Comparison of ENCODE assay signal across 8 cellular contexts in genomic region chr12:52980773-52981423, GRCh38. TPM values are rescaled to one million over a fixed set of nuclear protein-coding genes. Genes with fewer than 3 reads are reported as not detected.
DNase-seq lines count a peak whose midpoint lies in the region; ATAC-seq, FAIRE-seq and TF ChIP-seq lines count a peak whose summit lies in the region.

No MANE protein-coding gene starts in this region.

- no peaks in the 10 kb centered on the region for H3K36me3 ChIP-seq in lower lobe of right lung

- no peak overlapping the region for H3K27ac ChIP-seq in dorsolateral prefrontal cortex
- H3K27ac ChIP-seq in lower lobe of right lung: no peak overlapping the region

- no peaks in the 10 kb centered on the region for H3K9me3 ChIP-seq in lower lobe of right lung

- DNase-seq in HS-27A (ENCODE audit: low read depth) (peak; percentile 86), NCI-H82 treated with DMSO at 0.1 percent for 48 hours (lab: John Stamatoyannopoulos, UW; ENCODE audit: unreplicated experiment) (peak; percentile 78), dorsolateral prefrontal cortex (peak; percentile 76 to 93 (median 84)), lower lobe of right lung (peak; percentile 88)
- peak; percentile 75 to 76 for DNase-seq in activated CD4-positive, alpha-beta T cell treated with anti-CD3 and anti-CD28 coated beads, Interleukin-2, amount 50 U/mL, for 4 hours
- peak; percentile 66 for DNase-seq in stimulated activated CD8-positive, alpha-beta memory T cell treated with anti-CD3 and anti-CD28 coated beads, Interleukin-12 subunit alpha, Interleukin-12 subunit beta, amount 100 ng/mL, for 1 hour (ENCODE audit: low read depth)

- peak; percentile 84 to 100 (median 98) for TF ChIP-seq CTCF in dorsolateral prefrontal cortex (IDR thresholded peaks at IDR 0.05 in 54 of 56, conservative IDR thresholded peaks at IDR 0.05 in 2 of 56; ENCODE audit: low read depth in 1 of 56, partially characterized antibody in 56 of 56)
- peak; percentile 98 for TF ChIP-seq CTCF in lower lobe of right lung (IDR thresholded peaks at IDR 0.05)

- H3K4me1 ChIP-seq in lower lobe of right lung: no peaks in the 10 kb centered on the region

- intact Hi-C loops in dorsolateral prefrontal cortex (cut with DNase I): loop anchor here (2.0 kb wide), 1 partner anchor 96 kb away; no protein-coding TSS in a partner anchor
- intact Hi-C loops in lower lobe of right lung (cut with DNase I): loop anchor here (10.0 kb wide), 1 partner anchor 96 kb away; no protein-coding TSS in a partner anchor

- ATAC-seq in GM18873 (IDR thresholded peaks at IDR 0.05; ENCODE audit: low FRiP score, unreplicated experiment) (peak; percentile 68), lower lobe of right lung (peak; percentile 95)

- peaks cover 0 to 4% (median 0%) of the 10 kb centered on the region in 45 donors for H3K27me3 ChIP-seq in dorsolateral prefrontal cortex
- peaks cover 4% of the 10 kb centered on the region for H3K27me3 ChIP-seq in lower lobe of right lung (ENCODE audit: low read depth)

- FAIRE-seq in A204.1 (lab: Jason Lieb, UNC): peak; percentile 97

- H3K4me3 ChIP-seq in dorsolateral prefrontal cortex: no peak overlapping the region
- no peak overlapping the region for H3K4me3 ChIP-seq in lower lobe of right lung

RNA-seq across cellular contexts. Expression of gene EIF4B, which starts 25.4 kb away (rescaled TPM):
- total RNA-seq in dorsolateral prefrontal cortex: 100 to 1,000 TPM; 207 to 375 (median 283) TPM
- total RNA-seq in lower lobe of right lung: 453 TPM

RNA-seq across cellular contexts. Expression of gene KRT18, which starts 32.0 kb away (rescaled TPM):
- 1 to 10 TPM in 54 of 120 experiments, under 1 TPM in 47, not detected in 19; 0.32 to 3.8 (median 1.0) TPM for total RNA-seq in dorsolateral prefrontal cortex
- total RNA-seq in lower lobe of right lung: 140 TPM

Comparison
In these comparisons a context has a peak if more than half of its experiments do, and no peak if none do; other contexts are left out.
1. RNA of gene KRT18, which starts 32.0 kb away (total RNA-seq): 140 TPM in lower lobe of right lung (single experiment); 0.32 to 3.8 TPM in dorsolateral prefrontal cortex; every median in the first group is over 10 times any median in the second.
2. Peak in every context shown above with its lines, with median percentiles within 50 percentile points of each other: DNase-seq.